1 cellular context compared by ENCODE assay signal in genomic region chr5:53481887-53482716, GRCh38.
TF ChIP-seq lines count a peak whose summit lies in the region.

No MANE protein-coding gene starts in this region.

TF ChIP-seq in HepG2, 621 proteins besides CTCF, POLR2A, EP300 and RAD21 (continued from another document):
- TF ChIP-seq, protein P1, sequence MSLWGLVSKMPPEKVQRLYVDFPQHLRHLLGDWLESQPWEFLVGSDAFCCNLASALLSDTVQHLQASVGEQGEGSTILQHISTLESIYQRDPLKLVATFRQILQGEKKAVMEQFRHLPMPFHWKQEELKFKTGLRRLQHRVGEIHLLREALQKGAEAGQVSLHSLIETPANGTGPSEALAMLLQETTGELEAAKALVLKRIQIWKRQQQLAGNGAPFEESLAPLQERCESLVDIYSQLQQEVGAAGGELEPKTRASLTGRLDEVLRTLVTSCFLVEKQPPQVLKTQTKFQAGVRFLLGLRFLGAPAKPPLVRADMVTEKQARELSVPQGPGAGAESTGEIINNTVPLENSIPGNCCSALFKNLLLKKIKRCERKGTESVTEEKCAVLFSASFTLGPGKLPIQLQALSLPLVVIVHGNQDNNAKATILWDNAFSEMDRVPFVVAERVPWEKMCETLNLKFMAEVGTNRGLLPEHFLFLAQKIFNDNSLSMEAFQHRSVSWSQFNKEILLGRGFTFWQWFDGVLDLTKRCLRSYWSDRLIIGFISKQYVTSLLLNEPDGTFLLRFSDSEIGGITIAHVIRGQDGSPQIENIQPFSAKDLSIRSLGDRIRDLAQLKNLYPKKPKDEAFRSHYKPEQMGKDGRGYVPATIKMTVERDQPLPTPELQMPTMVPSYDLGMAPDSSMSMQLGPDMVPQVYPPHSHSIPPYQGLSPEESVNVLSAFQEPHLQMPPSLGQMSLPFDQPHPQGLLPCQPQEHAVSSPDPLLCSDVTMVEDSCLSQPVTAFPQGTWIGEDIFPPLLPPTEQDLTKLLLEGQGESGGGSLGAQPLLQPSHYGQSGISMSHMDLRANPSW (CRISPR knock-in tag; IDR thresholded peaks at IDR 0.05; ENCODE audit: borderline replicate concordance): no peak
- TF ChIP-seq FOXA1 (IDR thresholded peaks at IDR 0.05): no peak
- 0 out of 2 replicates have a peak, but pooled peaks have one; percentile 14 for TF ChIP-seq FOXA1 (CRISPR knock-in tag; IDR thresholded peaks at IDR 0.05)
- TF ChIP-seq KDM6A (CRISPR knock-in tag; IDR thresholded peaks at IDR 0.05; ENCODE audit: low read depth): no peak
- TF ChIP-seq NCOA2 (CRISPR knock-in tag; IDR thresholded peaks at IDR 0.05): no peak
- peak; percentile 15; the same call in 1 of the 2 replicates for TF ChIP-seq SIN3A (IDR thresholded peaks at IDR 0.05; ENCODE audit: borderline replicate concordance, low read depth, low read length)
- TF ChIP-seq MAFG (CRISPR knock-in tag; IDR thresholded peaks at IDR 0.05): no peak
